ENCODE assay signal across 8 cellular contexts in the genomic region with DNA sequence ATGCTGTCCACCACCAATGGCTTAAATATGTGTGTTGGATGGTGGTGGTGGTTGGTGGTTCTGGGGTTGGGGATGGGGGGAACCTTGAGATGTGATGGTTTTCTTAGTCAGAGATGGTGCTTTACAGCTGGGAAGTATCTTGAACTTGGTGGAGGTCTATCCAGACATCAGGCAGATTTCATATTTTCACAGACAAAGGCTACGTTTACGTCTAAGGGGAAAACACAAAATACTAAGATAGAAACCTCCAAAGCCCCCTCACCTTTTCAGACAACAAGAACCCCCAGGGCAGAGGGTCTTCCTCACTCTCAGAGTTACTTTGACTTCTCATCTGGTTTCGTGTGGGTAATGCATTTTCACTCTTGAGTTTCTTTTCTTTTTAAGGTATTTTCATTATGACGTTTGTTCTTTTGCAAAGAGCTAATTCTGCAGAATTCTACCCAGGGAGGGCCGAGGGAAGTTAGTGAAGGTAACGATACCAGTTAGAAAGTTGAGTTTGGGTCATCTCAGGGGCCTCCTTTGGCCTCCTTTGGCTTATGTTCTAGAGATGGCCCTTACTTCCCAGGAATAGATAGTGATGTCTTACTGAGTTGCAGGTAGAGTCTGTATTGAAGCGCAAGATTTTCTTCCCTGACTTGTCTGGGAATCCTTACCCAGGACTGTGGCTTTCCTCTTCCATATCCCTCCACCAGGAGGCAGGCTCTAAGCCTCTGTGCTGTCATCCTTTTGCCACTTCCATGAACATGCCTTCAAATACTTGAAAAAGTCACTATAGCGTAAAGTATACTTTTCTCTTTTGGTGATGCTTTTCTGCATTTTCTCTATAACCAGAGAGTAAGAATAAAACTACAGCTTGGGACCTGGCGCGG. TPM values are rescaled to one million over a fixed set of nuclear protein-coding genes. Genes with fewer than 3 reads are reported as not detected.
DNase-seq lines count a peak whose midpoint lies in the region; ATAC-seq and TF ChIP-seq lines count a peak whose summit lies in the region.

No MANE protein-coding gene starts in this region.

- peak; percentile 37 for TF ChIP-seq CTCF in colonic mucosa (IDR thresholded peaks at IDR 0.05)
- peak in 1 of 2 donors; percentile 37 for TF ChIP-seq CTCF in left lung (IDR thresholded peaks at IDR 0.05)

- intact Hi-C loops in colonic mucosa (cut with DNase I) (no loop called here), left lung (cut with DNase I) (no loop called here)

- H3K27me3 ChIP-seq in colonic mucosa (no peaks in the 10 kb centered on the region), left lung (no peaks in the 10 kb centered on the region)

- ATAC-seq in GM19455 (IDR thresholded peaks at IDR 0.05; ENCODE audit: unreplicated experiment), result peak; percentile 47
- ATAC-seq in left lung, result no peak

- H3K4me1 ChIP-seq in colonic mucosa, result no peaks in the 10 kb centered on the region
- H3K4me1 ChIP-seq in left lung, result peaks cover 0 to 13% of the 10 kb centered on the region in 2 donors

- no peak overlapping the region for H3K27ac ChIP-seq in colonic mucosa
- no peak overlapping the region for H3K27ac ChIP-seq in left lung

- DNase-seq in Daoy (ENCODE audit: low read depth), result peak; percentile 11
- DNase-seq in HT-29 (ENCODE audit: low spot score), result peak; percentile 29
- no peak for DNase-seq in colonic mucosa
- DNase-seq in NCI-H526 treated with DMSO at 0.1 percent for 48 hours (lab: John Stamatoyannopoulos, UW), result no peak
- DNase-seq in C1 segment of cervical spinal cord (lab: John Stamatoyannopoulos, UW), result no peak
- DNase-seq in NCI-H774 (lab: John Stamatoyannopoulos, UW), result no peak
- DNase-seq in left lung, result no peak

- no peaks in the 10 kb centered on the region for H3K36me3 ChIP-seq in colonic mucosa
- H3K36me3 ChIP-seq in left lung, result no peaks in the 10 kb centered on the region

- H3K4me3 ChIP-seq in colonic mucosa (no peak overlapping the region), left lung (no peak overlapping the region)

- H3K9ac ChIP-seq in colonic mucosa (ENCODE audit: low read depth in 2 of 2, low read length in 2 of 2), result no peak overlapping the region

- H3K9me3 ChIP-seq in colonic mucosa, result no peaks in the 10 kb centered on the region
- H3K9me3 ChIP-seq in left lung, result no peaks in the 10 kb centered on the region

RNA-seq across cellular contexts. Expression of a gene that starts 31.9 kb away (rescaled TPM):
- total RNA-seq in Daoy (2014; rRNA removed; shearing (Covaris generic)), result not detected in 2 replicates
- total RNA-seq in HT-29 (2014; rRNA removed; shearing (Covaris generic)), result not detected in 2 replicates
- total RNA-seq in colonic mucosa, result 1 to 10 TPM; 1.6 to 2.6 TPM
- 10 to 100 TPM in 1 of 2 donors, 1 to 10 TPM in 1; 1.9 to 10.1 TPM for total RNA-seq in left lung

Comparison
In these comparisons a context has a peak if more than half of its experiments do, and no peak if none do; other contexts are left out.
1. DNase-seq: peak in Daoy (single experiment) and HT-29 (single experiment); none in colonic mucosa (single experiment), NCI-H526 treated with DMSO at 0.1 percent for 48 hours (single experiment), C1 segment of cervical spinal cord (0 of 14), NCI-H774 (single experiment) and left lung (0 of 2).